In the genomic region with DNA sequence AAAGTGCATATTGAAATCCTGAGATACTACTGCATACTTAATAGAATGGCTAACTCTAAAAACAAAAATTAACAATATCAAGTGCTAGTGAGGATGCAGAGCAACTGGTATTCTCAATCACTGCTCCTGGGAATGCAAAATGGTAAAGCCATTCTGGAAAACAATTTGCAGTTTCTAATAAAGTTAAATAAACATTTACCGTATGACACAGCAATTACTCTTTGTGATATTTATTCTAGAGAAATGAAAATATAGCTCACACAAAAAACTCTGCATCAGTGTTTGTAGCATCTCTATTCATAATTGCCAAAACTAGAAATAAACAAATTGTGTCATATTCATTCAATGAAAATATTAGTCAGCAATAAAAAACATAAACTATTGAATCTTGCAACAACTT, we compare ENCODE assay signal across 6 cellular contexts.
"Had no signal": no experiment of that assay in that cellular context is flagged by ENCODE, and none has a peak within 500 bp of the region (broad histone marks: within the 10 kb centered on the region; RNA-seq: fewer than 3 reads in every experiment).

No MANE protein-coding gene starts in this region.

- FAIRE-seq: GM12891, GM12892, GM18507, GM19239 had no signal

- DNase-seq: GDM1, GF-D8 had no signal
